Comparison of ENCODE assay signal across 1 cellular context in genomic region chr17:72812823-72813222, GRCh38.
TF ChIP-seq lines count a peak whose summit lies in the region.

No MANE protein-coding gene starts in this region.

TF ChIP-seq in IMR-90, 13 proteins besides CTCF, POLR2A, EP300 and RAD21:
- TF ChIP-seq CHD1 (IDR thresholded peaks at IDR 0.05; ENCODE audit: low read depth, low read length) = no peak
- TF ChIP-seq ELK1 (IDR thresholded peaks at IDR 0.05; ENCODE audit: borderline replicate concordance, low read depth, low read length) = no peak
- TF ChIP-seq BHLHE40 (IDR thresholded peaks at IDR 0.05; ENCODE audit: low read depth, low read length) = no peak
- TF ChIP-seq NFE2L2 (IDR thresholded peaks at IDR 0.05; ENCODE audit: low read depth, low read length) = peak; percentile 11; the same call in 1 of the 2 replicates
- TF ChIP-seq FOS (IDR thresholded peaks at IDR 0.05; ENCODE audit: low read depth, low read length) = peak; percentile 42
- no peak for TF ChIP-seq RCOR1 (IDR thresholded peaks at IDR 0.05; ENCODE audit: insufficient replicate concordance, low read length)
- no peak for TF ChIP-seq MAZ (IDR thresholded peaks at IDR 0.05; ENCODE audit: borderline replicate concordance, low read depth, low read length)
- no peak for TF ChIP-seq MXI1 (IDR thresholded peaks at IDR 0.05; ENCODE audit: borderline replicate concordance, low read depth, low read length)
- no peak for TF ChIP-seq CEBPB (IDR thresholded peaks at IDR 0.05; ENCODE audit: low read depth, low read length)
- no peak for TF ChIP-seq SMC3 (IDR thresholded peaks at IDR 0.05; ENCODE audit: low read depth, low read length)
TF ChIP-seq in IMR-90: peak in this region for 2.
